ENCODE assay signal across 8 cellular contexts in the genomic region with DNA sequence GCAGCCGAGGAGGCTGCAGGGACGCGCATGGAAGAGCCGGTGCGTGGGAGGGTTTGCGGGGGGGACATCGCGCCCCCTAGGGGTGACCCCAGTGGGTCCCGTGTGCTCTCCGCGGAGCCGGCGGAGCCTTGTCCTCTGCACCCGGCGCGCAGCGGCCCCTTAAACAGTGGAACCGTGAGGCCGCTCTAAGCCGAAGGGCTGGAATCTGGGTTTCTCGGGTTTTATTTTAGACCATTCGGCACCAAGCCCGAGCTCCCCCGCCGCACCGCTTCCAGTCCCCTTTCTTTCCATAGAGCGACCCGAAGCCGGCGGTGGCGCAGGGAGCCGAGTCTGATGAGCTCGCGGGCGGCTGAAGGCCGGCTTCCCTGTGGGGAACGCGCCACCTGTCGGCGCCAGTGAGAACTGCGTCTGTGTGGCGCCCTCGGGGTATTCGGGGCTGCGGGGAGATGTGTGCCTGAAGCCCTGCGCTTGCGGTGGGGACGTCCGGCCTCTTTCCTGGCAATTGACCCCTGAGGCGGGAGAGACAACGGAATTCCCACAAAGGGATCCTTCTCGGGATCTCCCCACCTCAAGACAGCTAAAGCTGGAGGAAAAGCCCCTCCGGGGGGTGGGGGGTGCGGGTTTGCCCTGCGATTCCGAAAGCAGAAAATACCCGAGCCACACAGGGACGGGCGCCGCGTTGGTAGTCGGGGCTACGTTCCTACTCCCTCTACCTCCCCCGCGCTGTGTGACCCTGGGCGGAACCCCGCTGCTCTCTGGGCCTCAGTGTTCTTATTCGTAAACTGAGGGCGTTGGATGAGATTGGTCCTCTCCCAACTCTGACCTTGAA. TPM values are rescaled to one million over a fixed set of nuclear protein-coding genes. Genes with fewer than 3 reads are reported as not detected.
DNase-seq lines count a peak whose midpoint lies in the region; ATAC-seq and TF ChIP-seq lines count a peak whose summit lies in the region.

No MANE protein-coding gene starts in this region.

- no peaks in the 10 kb centered on the region for H3K36me3 ChIP-seq in liver (ENCODE audit: control insufficient read depth in 4 of 4, insufficient read depth in 3 of 4, low read depth in 1 of 4, low read length in 3 of 4)

- peaks cover 73% of the 10 kb centered on the region for H3K27me3 Mint-ChIP-seq in activated CD4-positive, alpha-beta T cell treated with anti-CD3 and anti-CD28 coated beads for 36 hours

- H3K9ac ChIP-seq in liver (ENCODE audit: low read depth in 1 of 2, low read length in 2 of 2), result no peak overlapping the region

- no peaks in the 10 kb centered on the region for H3K9me3 ChIP-seq in liver (ENCODE audit: control insufficient read depth in 4 of 4, low read length in 3 of 4)

- no peaks in the 10 kb centered on the region for H3K9me3 Mint-ChIP-seq in activated CD4-positive, alpha-beta T cell treated with anti-CD3 and anti-CD28 coated beads for 36 hours (ENCODE audit: low read depth)

- TF ChIP-seq CTCF in 22Rv1 (IDR thresholded peaks at IDR 0.05) (peak; percentile 79), choroid plexus epithelial cell (conservative IDR thresholded peaks at IDR 0.05; ENCODE audit: low read depth, low read length) (peak; percentile 90), liver (IDR thresholded peaks at IDR 0.05; ENCODE audit: low read depth, low read length, missing input control) (peak; percentile 91)

- peaks cover 5 to 22% (median 21%) of the 10 kb centered on the region in 4 donors for H3K27me3 ChIP-seq in liver (ENCODE audit: control insufficient read depth in 4 of 4, insufficient read depth in 4 of 4, low read length in 3 of 4)

- H3K4me1 ChIP-seq in liver (ENCODE audit: control insufficient read depth in 4 of 4, insufficient read depth in 4 of 4, low read length in 3 of 4), result peaks cover 7 to 34% (median 15%) of the 10 kb centered on the region in 4 donors

- H3K4me1 Mint-ChIP-seq in activated CD4-positive, alpha-beta T cell treated with anti-CD3 and anti-CD28 coated beads for 36 hours, result peaks cover 26% of the 10 kb centered on the region

- no peak overlapping the region for H3K27ac Mint-ChIP-seq in activated CD4-positive, alpha-beta T cell treated with anti-CD3 and anti-CD28 coated beads for 36 hours

- H3K36me3 Mint-ChIP-seq in activated CD4-positive, alpha-beta T cell treated with anti-CD3 and anti-CD28 coated beads for 36 hours (ENCODE audit: low read depth), result no peaks in the 10 kb centered on the region

- POLR2A ChIA-PET in activated CD4-positive, alpha-beta T cell treated with anti-CD3 and anti-CD28 coated beads for 36 hours (lab: Charles Lee), result no interaction called here

- TF ChIP-seq RAD21 in liver (IDR thresholded peaks at IDR 0.05), result peak; percentile 90 to 94

- WGBS in liver, result 2% methylated on average over 69 of the region's 69 CpGs

- peak overlapping the region; percentile 50 for H3K4me3 Mint-ChIP-seq in activated CD4-positive, alpha-beta T cell treated with anti-CD3 and anti-CD28 coated beads for 36 hours

- ATAC-seq in GM18502 (IDR thresholded peaks at IDR 0.05; ENCODE audit: poor library complexity, unreplicated experiment) (peak; percentile 87), HG02981 (IDR thresholded peaks at IDR 0.05; ENCODE audit: unreplicated experiment) (peak; percentile 87)
- peak; percentile 86 for ATAC-seq in activated CD4-positive, alpha-beta T cell treated with anti-CD3 and anti-CD28 coated beads for 36 hours

- H3K27ac ChIP-seq in 22Rv1 (no peak overlapping the region), liver (ENCODE audit: low read depth in 1 of 2, low read length in 2 of 2) (no peak overlapping the region)

- intact Hi-C loops in activated CD4-positive, alpha-beta T cell treated with anti-CD3 and anti-CD28 coated beads for 36 hours (cut with DNase I, micrococcal nuclease), result loop anchor here (1.0 to 5.0 kb wide), 12 partner anchors 81 to 823 kb away; no protein-coding TSS in a partner anchor

- DNase-seq in NCI-H2107 treated with DMSO at 0.1 percent for 48 hours (lab: John Stamatoyannopoulos, UW; ENCODE audit: unreplicated experiment) (peak; percentile 4), choroid plexus epithelial cell (ENCODE audit: low read depth) (peak; percentile 74)
- DNase-seq in activated CD4-positive, alpha-beta T cell treated with anti-CD3 and anti-CD28 coated beads for 36 hours, result peak; percentile 91
- peak; percentile 84 for DNase-seq in stimulated activated CD4-positive, alpha-beta T cell treated with anti-CD3 and anti-CD28 coated beads, Interleukin-4, amount 100 ng/mL, for 24 hours

- peak overlapping the region; percentile 24 for H3K4me3 ChIP-seq in choroid plexus epithelial cell (ENCODE audit: low read depth, low read length)
- peak overlapping the region in 2 of 3 donors; percentile 26 to 42 for H3K4me3 ChIP-seq in liver (ENCODE audit: low read depth in 1 of 3, low read length in 3 of 3)

- CTCF ChIA-PET in activated CD4-positive, alpha-beta T cell treated with anti-CD3 and anti-CD28 coated beads for 36 hours (lab: Charles Lee), result interaction anchor here (0.5 to 3.2 kb wide), 33 partner anchors 8 to 828 kb away, joined by 3 to 22 read pairs (median 3); a partner anchor contains a TSS

TF ChIP-seq in liver, 16 proteins besides CTCF, POLR2A, EP300 and RAD21:
- TF ChIP-seq TAF1 (conservative IDR thresholded peaks at IDR 0.05), result no peak
- no peak for TF ChIP-seq GABPA (IDR thresholded peaks at IDR 0.05 in 1 of 2, conservative IDR thresholded peaks at IDR 0.05 in 1 of 2)
- no peak for TF ChIP-seq HNF4G (IDR thresholded peaks at IDR 0.05)
- peak in 1 of 2 donors; percentile 63 for TF ChIP-seq EGR1 (IDR thresholded peaks at IDR 0.05; ENCODE audit: low read depth in 2 of 2)
- TF ChIP-seq, protein P1, sequence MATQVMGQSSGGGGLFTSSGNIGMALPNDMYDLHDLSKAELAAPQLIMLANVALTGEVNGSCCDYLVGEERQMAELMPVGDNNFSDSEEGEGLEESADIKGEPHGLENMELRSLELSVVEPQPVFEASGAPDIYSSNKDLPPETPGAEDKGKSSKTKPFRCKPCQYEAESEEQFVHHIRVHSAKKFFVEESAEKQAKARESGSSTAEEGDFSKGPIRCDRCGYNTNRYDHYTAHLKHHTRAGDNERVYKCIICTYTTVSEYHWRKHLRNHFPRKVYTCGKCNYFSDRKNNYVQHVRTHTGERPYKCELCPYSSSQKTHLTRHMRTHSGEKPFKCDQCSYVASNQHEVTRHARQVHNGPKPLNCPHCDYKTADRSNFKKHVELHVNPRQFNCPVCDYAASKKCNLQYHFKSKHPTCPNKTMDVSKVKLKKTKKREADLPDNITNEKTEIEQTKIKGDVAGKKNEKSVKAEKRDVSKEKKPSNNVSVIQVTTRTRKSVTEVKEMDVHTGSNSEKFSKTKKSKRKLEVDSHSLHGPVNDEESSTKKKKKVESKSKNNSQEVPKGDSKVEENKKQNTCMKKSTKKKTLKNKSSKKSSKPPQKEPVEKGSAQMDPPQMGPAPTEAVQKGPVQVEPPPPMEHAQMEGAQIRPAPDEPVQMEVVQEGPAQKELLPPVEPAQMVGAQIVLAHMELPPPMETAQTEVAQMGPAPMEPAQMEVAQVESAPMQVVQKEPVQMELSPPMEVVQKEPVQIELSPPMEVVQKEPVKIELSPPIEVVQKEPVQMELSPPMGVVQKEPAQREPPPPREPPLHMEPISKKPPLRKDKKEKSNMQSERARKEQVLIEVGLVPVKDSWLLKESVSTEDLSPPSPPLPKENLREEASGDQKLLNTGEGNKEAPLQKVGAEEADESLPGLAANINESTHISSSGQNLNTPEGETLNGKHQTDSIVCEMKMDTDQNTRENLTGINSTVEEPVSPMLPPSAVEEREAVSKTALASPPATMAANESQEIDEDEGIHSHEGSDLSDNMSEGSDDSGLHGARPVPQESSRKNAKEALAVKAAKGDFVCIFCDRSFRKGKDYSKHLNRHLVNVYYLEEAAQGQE (IDR thresholded peaks at IDR 0.05), result no peak
- TF ChIP-seq YY1 (IDR thresholded peaks at IDR 0.05), result no peak

RNA-seq across cellular contexts. Expression of a gene that starts 8.2 kb away (rescaled TPM):
- not detected for total RNA-seq in activated CD4-positive, alpha-beta T cell treated with anti-CD3 and anti-CD28 coated beads for 36 hours
- total RNA-seq in liver, result not detected
- polyA plus RNA-seq in liver, result not detected

Comparison
In these comparisons a context has a peak if more than half of its experiments do, and no peak if none do; other contexts are left out.
1. DNase-seq: peak in every context shown above with its lines; median percentile 91 in activated CD4-positive, alpha-beta T cell treated with anti-CD3 and anti-CD28 coated beads for 36 hours; 84 in stimulated activated CD4-positive, alpha-beta T cell treated with anti-CD3 and anti-CD28 coated beads, Interleukin-4, amount 100 ng/mL, for 24 hours; 74 in choroid plexus epithelial cell; 4 in NCI-H2107 treated with DMSO at 0.1 percent for 48 hours.